Comparison of ENCODE assay signal across 8 cellular contexts in the genomic region with DNA sequence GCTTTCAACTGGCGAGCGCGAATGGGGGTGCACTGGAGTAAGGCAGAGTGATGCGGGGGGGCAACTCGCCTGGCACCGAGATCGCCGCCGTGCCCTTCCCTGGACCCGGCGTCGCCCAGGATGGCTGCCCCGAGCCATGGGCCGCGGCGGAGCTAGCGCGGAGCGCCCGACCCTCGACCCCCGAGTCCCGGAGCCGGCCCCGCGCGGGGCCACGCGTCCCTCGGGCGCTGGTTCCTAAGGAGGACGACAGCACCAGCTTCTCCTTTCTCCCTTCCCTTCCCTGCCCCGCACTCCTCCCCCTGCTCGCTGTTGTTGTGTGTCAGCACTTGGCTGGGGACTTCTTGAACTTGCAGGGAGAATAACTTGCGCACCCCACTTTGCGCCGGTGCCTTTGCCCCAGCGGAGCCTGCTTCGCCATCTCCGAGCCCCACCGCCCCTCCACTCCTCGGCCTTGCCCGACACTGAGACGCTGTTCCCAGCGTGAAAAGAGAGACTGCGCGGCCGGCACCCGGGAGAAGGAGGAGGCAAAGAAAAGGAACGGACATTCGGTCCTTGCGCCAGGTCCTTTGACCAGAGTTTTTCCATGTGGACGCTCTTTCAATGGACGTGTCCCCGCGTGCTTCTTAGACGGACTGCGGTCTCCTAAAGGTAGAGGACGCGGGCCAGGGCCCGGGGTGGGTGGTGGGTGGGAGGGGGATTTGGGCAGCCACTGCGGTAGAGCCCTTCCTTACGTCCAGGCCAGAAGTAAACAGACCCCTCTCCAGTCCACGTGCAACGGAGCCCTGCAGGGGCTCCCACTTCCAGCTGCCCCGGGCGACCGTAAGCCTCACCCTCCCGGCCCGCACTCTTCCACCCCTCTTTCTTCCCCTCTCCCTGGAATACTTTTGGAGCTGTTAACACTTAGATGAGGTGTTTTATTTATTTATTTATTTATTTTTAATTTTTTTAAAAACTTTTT. TPM values are rescaled to one million over a fixed set of nuclear protein-coding genes. Genes with fewer than 3 reads are reported as not detected.
DNase-seq lines count a peak whose midpoint lies in the region; ATAC-seq and TF ChIP-seq lines count a peak whose summit lies in the region.

No MANE protein-coding gene starts in this region.

- no peak for ATAC-seq in HG03439 (IDR thresholded peaks at IDR 0.05; ENCODE audit: unreplicated experiment)
- no peak for ATAC-seq in HG03196 (IDR thresholded peaks at IDR 0.05; ENCODE audit: unreplicated experiment)

- H3K36me3 Mint-ChIP-seq in neural crest cell (ENCODE audit: low read depth) = no peaks in the 10 kb centered on the region

- H3K4me3 ChIP-seq in fibroblast of pulmonary artery (replicated peaks; ENCODE audit: low read depth, low read length) = peak overlapping the region; percentile 73

- DNase-seq in NCI-H146 (lab: John Stamatoyannopoulos, UW) (peak; percentile 31), NCI-H146 treated with DMSO at 0.1 percent for 48 hours (lab: John Stamatoyannopoulos, UW; ENCODE audit: unreplicated experiment) (no peak), NOMO-1 treated with DMSO at 0.1 percent for 48 hours (lab: John Stamatoyannopoulos, UW; ENCODE audit: unreplicated experiment) (peak; percentile 54), fibroblast of pulmonary artery (ENCODE audit: low read depth) (peak; percentile 34), neural crest cell (ENCODE audit: low read depth, low spot score) (peak; percentile 13), UCSD-AML1 (lab: John Stamatoyannopoulos, UW; ENCODE audit: unreplicated experiment) (no peak)

- H3K4me3 Mint-ChIP-seq in neural crest cell = peak overlapping the region; percentile 84

- H3K27me3 Mint-ChIP-seq in neural crest cell (ENCODE audit: low read depth) = peaks cover 74% of the 10 kb centered on the region

- peaks cover 16% of the 10 kb centered on the region for H3K4me1 Mint-ChIP-seq in neural crest cell

- TF ChIP-seq CTCF in fibroblast of pulmonary artery (IDR thresholded peaks at IDR 0.05; ENCODE audit: low read length, missing control alignments) = no peak
- no peak for TF ChIP-seq CTCF in neural crest cell (conservative IDR thresholded peaks at IDR 0.05)

- H3K27ac Mint-ChIP-seq in neural crest cell (ENCODE audit: unreplicated experiment) = no peak overlapping the region

- no peaks in the 10 kb centered on the region for H3K9me3 Mint-ChIP-seq in neural crest cell

RNA-seq across cellular contexts. Expression of a gene that starts 1.0 kb away (rescaled TPM):
- total RNA-seq in neural crest cell = 0.58 and 0.84 TPM in 2 replicates

Comparison
In these comparisons a context has a peak if more than half of its experiments do, and no peak if none do; other contexts are left out.
1. DNase-seq: peak in NCI-H146 (single experiment), NOMO-1 treated with DMSO at 0.1 percent for 48 hours (single experiment), fibroblast of pulmonary artery (single experiment) and neural crest cell (single experiment); none in NCI-H146 treated with DMSO at 0.1 percent for 48 hours (single experiment) and UCSD-AML1 (single experiment).